2 cellular contexts compared by ENCODE assay signal in the genomic region with DNA sequence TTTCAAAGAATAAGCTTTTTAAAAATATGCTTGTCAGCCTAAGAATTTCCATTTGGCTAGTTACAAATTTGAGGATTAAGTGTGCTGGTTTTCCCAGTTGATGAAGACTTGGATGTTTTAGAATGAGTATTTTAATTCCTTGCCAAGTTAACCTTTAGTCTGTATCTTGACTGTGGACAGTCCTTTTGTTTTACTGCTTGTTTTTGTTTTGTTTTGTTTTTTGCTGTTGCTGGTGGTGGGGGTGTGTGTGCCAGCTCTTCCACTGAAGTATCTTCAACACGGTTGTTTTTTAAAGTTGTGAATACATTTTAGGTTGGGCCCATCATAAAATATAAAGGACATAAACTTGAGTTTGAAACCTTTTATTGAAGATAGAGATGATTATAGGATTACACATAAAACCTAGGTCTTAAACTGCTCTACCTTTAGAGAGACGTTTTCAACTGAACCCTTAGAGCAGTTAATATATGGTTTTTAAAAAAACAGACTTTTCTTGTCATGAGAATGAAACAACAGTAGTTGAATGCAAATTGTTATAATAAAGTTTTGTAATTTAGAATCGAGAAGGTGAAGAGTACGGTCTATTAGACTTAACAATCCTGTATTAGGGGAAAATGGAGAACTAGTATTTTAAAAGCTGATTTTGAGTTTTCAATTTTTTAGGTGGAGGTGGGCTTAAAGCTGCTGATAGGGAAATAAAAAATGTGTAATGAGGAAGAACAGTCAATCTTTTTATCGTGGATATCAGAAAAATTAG.
TF ChIP-seq lines count a peak whose summit lies in the region.

No MANE protein-coding gene starts in this region.

TF ChIP-seq in K562, 482 proteins besides CTCF, POLR2A, EP300 and RAD21 (continued from another document and continues in another):
- TF ChIP-seq, protein P1, sequence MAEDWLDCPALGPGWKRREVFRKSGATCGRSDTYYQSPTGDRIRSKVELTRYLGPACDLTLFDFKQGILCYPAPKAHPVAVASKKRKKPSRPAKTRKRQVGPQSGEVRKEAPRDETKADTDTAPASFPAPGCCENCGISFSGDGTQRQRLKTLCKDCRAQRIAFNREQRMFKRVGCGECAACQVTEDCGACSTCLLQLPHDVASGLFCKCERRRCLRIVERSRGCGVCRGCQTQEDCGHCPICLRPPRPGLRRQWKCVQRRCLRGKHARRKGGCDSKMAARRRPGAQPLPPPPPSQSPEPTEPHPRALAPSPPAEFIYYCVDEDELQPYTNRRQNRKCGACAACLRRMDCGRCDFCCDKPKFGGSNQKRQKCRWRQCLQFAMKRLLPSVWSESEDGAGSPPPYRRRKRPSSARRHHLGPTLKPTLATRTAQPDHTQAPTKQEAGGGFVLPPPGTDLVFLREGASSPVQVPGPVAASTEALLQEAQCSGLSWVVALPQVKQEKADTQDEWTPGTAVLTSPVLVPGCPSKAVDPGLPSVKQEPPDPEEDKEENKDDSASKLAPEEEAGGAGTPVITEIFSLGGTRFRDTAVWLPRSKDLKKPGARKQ (CRISPR knock-in tag; IDR thresholded peaks at IDR 0.05), result no peak
- TF ChIP-seq, protein P2, sequence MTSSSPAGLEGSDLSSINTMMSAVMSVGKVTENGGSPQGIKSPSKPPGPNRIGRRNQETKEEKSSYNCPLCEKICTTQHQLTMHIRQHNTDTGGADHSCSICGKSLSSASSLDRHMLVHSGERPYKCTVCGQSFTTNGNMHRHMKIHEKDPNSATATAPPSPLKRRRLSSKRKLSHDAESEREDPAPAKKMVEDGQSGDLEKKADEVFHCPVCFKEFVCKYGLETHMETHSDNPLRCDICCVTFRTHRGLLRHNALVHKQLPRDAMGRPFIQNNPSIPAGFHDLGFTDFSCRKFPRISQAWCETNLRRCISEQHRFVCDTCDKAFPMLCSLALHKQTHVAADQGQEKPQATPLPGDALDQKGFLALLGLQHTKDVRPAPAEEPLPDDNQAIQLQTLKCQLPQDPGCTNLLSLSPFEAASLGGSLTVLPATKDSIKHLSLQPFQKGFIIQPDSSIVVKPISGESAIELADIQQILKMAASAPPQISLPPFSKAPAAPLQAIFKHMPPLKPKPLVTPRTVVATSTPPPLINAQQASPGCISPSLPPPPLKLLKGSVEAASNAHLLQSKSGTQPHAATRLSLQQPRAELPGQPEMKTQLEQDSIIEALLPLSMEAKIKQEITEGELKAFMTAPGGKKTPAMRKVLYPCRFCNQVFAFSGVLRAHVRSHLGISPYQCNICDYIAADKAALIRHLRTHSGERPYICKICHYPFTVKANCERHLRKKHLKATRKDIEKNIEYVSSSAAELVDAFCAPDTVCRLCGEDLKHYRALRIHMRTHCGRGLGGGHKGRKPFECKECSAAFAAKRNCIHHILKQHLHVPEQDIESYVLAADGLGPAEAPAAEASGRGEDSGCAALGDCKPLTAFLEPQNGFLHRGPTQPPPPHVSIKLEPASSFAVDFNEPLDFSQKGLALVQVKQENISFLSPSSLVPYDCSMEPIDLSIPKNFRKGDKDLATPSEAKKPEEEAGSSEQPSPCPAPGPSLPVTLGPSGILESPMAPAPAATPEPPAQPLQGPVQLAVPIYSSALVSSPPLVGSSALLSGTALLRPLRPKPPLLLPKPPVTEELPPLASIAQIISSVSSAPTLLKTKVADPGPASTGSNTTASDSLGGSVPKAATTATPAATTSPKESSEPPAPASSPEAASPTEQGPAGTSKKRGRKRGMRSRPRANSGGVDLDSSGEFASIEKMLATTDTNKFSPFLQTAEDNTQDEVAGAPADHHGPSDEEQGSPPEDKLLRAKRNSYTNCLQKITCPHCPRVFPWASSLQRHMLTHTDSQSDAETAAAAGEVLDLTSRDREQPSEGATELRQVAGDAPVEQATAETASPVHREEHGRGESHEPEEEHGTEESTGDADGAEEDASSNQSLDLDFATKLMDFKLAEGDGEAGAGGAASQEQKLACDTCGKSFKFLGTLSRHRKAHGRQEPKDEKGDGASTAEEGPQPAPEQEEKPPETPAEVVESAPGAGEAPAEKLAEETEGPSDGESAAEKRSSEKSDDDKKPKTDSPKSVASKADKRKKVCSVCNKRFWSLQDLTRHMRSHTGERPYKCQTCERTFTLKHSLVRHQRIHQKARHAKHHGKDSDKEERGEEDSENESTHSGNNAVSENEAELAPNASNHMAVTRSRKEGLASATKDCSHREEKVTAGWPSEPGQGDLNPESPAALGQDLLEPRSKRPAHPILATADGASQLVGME (CRISPR knock-in tag; IDR thresholded peaks at IDR 0.05), result no peak
- 0 out of 2 replicates have a peak, but pooled peaks have one; percentile 11 for TF ChIP-seq SMARCC2 (IDR thresholded peaks at IDR 0.05; ENCODE audit: low read depth)
- TF ChIP-seq, protein P3, sequence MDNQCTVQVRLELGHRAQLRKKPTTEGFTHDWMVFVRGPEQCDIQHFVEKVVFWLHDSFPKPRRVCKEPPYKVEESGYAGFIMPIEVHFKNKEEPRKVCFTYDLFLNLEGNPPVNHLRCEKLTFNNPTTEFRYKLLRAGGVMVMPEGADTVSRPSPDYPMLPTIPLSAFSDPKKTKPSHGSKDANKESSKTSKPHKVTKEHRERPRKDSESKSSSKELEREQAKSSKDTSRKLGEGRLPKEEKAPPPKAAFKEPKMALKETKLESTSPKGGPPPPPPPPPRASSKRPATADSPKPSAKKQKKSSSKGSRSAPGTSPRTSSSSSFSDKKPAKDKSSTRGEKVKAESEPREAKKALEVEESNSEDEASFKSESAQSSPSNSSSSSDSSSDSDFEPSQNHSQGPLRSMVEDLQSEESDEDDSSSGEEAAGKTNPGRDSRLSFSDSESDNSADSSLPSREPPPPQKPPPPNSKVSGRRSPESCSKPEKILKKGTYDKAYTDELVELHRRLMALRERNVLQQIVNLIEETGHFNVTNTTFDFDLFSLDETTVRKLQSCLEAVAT (IDR thresholded peaks at IDR 0.05), result peak; percentile 73 to 76
- peak in 1 of 2 experiments; percentile 23; a peak in 1 of 4 replicates for TF ChIP-seq FOXK2 (conservative IDR thresholded peaks at IDR 0.05 in 1 of 2, IDR thresholded peaks at IDR 0.05 in 1 of 2; ENCODE audit: low read depth in 2 of 2)
- TF ChIP-seq, protein P4, sequence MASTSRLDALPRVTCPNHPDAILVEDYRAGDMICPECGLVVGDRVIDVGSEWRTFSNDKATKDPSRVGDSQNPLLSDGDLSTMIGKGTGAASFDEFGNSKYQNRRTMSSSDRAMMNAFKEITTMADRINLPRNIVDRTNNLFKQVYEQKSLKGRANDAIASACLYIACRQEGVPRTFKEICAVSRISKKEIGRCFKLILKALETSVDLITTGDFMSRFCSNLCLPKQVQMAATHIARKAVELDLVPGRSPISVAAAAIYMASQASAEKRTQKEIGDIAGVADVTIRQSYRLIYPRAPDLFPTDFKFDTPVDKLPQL (IDR thresholded peaks at IDR 0.05; ENCODE audit: extremely low read depth, insufficient read length), result no peak
- TF ChIP-seq, protein P5, sequence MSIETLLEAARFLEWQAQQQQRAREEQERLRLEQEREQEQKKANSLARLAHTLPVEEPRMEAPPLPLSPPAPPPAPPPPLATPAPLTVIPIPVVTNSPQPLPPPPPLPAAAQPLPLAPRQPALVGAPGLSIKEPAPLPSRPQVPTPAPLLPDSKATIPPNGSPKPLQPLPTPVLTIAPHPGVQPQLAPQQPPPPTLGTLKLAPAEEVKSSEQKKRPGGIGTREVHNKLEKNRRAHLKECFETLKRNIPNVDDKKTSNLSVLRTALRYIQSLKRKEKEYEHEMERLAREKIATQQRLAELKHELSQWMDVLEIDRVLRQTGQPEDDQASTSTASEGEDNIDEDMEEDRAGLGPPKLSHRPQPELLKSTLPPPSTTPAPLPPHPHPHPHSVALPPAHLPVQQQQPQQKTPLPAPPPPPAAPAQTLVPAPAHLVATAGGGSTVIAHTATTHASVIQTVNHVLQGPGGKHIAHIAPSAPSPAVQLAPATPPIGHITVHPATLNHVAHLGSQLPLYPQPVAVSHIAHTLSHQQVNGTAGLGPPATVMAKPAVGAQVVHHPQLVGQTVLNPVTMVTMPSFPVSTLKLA (conservative IDR thresholded peaks at IDR 0.05), result 0 out of 4 replicates have a peak, but pooled peaks have one; percentile 9 to 13

TF ChIP-seq in liver, 16 proteins besides CTCF, POLR2A, EP300 and RAD21 (continued from another document):
- TF ChIP-seq, protein P6, sequence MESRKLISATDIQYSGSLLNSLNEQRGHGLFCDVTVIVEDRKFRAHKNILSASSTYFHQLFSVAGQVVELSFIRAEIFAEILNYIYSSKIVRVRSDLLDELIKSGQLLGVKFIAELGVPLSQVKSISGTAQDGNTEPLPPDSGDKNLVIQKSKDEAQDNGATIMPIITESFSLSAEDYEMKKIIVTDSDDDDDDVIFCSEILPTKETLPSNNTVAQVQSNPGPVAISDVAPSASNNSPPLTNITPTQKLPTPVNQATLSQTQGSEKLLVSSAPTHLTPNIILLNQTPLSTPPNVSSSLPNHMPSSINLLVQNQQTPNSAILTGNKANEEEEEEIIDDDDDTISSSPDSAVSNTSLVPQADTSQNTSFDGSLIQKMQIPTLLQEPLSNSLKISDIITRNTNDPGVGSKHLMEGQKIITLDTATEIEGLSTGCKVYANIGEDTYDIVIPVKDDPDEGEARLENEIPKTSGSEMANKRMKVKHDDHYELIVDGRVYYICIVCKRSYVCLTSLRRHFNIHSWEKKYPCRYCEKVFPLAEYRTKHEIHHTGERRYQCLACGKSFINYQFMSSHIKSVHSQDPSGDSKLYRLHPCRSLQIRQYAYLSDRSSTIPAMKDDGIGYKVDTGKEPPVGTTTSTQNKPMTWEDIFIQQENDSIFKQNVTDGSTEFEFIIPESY (IDR thresholded peaks at IDR 0.05), result no peak
- TF ChIP-seq, protein P7, sequence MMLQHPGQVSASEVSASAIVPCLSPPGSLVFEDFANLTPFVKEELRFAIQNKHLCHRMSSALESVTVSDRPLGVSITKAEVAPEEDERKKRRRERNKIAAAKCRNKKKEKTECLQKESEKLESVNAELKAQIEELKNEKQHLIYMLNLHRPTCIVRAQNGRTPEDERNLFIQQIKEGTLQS (IDR thresholded peaks at IDR 0.05), result no peak
- TF ChIP-seq TAF1 (conservative IDR thresholded peaks at IDR 0.05), result no peak
- TF ChIP-seq, protein P8, sequence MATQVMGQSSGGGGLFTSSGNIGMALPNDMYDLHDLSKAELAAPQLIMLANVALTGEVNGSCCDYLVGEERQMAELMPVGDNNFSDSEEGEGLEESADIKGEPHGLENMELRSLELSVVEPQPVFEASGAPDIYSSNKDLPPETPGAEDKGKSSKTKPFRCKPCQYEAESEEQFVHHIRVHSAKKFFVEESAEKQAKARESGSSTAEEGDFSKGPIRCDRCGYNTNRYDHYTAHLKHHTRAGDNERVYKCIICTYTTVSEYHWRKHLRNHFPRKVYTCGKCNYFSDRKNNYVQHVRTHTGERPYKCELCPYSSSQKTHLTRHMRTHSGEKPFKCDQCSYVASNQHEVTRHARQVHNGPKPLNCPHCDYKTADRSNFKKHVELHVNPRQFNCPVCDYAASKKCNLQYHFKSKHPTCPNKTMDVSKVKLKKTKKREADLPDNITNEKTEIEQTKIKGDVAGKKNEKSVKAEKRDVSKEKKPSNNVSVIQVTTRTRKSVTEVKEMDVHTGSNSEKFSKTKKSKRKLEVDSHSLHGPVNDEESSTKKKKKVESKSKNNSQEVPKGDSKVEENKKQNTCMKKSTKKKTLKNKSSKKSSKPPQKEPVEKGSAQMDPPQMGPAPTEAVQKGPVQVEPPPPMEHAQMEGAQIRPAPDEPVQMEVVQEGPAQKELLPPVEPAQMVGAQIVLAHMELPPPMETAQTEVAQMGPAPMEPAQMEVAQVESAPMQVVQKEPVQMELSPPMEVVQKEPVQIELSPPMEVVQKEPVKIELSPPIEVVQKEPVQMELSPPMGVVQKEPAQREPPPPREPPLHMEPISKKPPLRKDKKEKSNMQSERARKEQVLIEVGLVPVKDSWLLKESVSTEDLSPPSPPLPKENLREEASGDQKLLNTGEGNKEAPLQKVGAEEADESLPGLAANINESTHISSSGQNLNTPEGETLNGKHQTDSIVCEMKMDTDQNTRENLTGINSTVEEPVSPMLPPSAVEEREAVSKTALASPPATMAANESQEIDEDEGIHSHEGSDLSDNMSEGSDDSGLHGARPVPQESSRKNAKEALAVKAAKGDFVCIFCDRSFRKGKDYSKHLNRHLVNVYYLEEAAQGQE (IDR thresholded peaks at IDR 0.05), result no peak
- TF ChIP-seq NR2F2 (IDR thresholded peaks at IDR 0.05), result no peak
- TF ChIP-seq, protein P9, sequence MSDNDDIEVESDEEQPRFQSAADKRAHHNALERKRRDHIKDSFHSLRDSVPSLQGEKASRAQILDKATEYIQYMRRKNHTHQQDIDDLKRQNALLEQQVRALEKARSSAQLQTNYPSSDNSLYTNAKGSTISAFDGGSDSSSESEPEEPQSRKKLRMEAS (IDR thresholded peaks at IDR 0.05), result no peak
- TF ChIP-seq HNF4G (IDR thresholded peaks at IDR 0.05), result no peak
- TF ChIP-seq GABPA (IDR thresholded peaks at IDR 0.05 in 1 of 2, conservative IDR thresholded peaks at IDR 0.05 in 1 of 2), result no peak
